Comparison of ENCODE assay signal across 8 cellular contexts in genomic region chr7:100493476-100494264, GRCh38. TPM values are rescaled to one million over a fixed set of nuclear protein-coding genes. Genes with fewer than 3 reads are reported as not detected.
DNase-seq lines count a peak whose midpoint lies in the region; ATAC-seq, FAIRE-seq and TF ChIP-seq lines count a peak whose summit lies in the region.

No MANE protein-coding gene starts in this region.

- no peak overlapping the region for H3K27ac ChIP-seq in 22Rv1
- no peak overlapping the region for H3K27ac ChIP-seq in Karpas-422 (ENCODE audit: low read length)
- peak overlapping the region in 1 of 2 donors; percentile 61 for H3K27ac ChIP-seq in ovary

- WGBS in ovary, 3 donors: 9 to 12% (median 11%) methylated on average over 29 to 56 of the region's 56 CpGs

- no peaks in the 10 kb centered on the region for H3K79me2 ChIP-seq in Karpas-422 (ENCODE audit: low read length)

- no peaks in the 10 kb centered on the region for H3K9me3 ChIP-seq in Karpas-422 (ENCODE audit: low read length)
- H3K9me3 ChIP-seq in ovary: no peaks in the 10 kb centered on the region

- H3K36me3 ChIP-seq in Karpas-422 (ENCODE audit: insufficient read depth, low read length) (no peaks in the 10 kb centered on the region), ovary (no peaks in the 10 kb centered on the region)

- H3K4me3 Mint-ChIP-seq in activated T-cell treated with anti-CD3 and anti-CD28 coated beads, Interleukin-2, amount 50 U/mL, for 4 hours: peak overlapping the region; percentile 65

- H3K27me3 Mint-ChIP-seq in activated T-cell treated with anti-CD3 and anti-CD28 coated beads, Interleukin-2, amount 50 U/mL, for 4 hours (ENCODE audit: low read depth): no peaks in the 10 kb centered on the region

- TF ChIP-seq POLR2A in ovary (IDR thresholded peaks at IDR 0.05): no peak
- no peak for TF ChIP-seq POLR2A in H54 (IDR thresholded peaks at IDR 0.05; ENCODE audit: low read depth, low read length)

- H3K4me1 Mint-ChIP-seq in activated T-cell treated with anti-CD3 and anti-CD28 coated beads, Interleukin-2, amount 50 U/mL, for 4 hours (ENCODE audit: low read depth): peaks cover 16% of the 10 kb centered on the region

- H4K20me1 ChIP-seq in Karpas-422 (ENCODE audit: insufficient read depth, low read depth, low read length): no peaks in the 10 kb centered on the region

- H3K9me3 Mint-ChIP-seq in activated T-cell treated with anti-CD3 and anti-CD28 coated beads, Interleukin-2, amount 50 U/mL, for 4 hours: no peaks in the 10 kb centered on the region

- H3K4me1 ChIP-seq in Karpas-422 (ENCODE audit: low read length) (peaks cover 18% of the 10 kb centered on the region), ovary (ENCODE audit: insufficient read depth) (peaks cover 3% of the 10 kb centered on the region)

- 0 out of 2 replicates have a peak overlapping the region, but pooled peaks have one; percentile 20 for H3K9ac ChIP-seq in Karpas-422 (ENCODE audit: low read length)

- H2AFZ ChIP-seq in Karpas-422 (ENCODE audit: low read length): peak overlapping the region; percentile 43; the same call in 1 of the 2 replicates

- H3K4me2 ChIP-seq in Karpas-422 (ENCODE audit: low read depth, low read length, poor library complexity, severe bottlenecking): peak overlapping the region; percentile 57

- H3K4me3 ChIP-seq in Karpas-422 (ENCODE audit: low read length) (peak overlapping the region; percentile 37; the same call in 1 of the 2 replicates), fibroblast of villous mesenchyme (ENCODE audit: low read depth, low read length) (peak overlapping the region; percentile 23), ovary (peak overlapping the region; percentile 32)

- DNase-seq in Karpas-422 (peak; percentile 58), fibroblast of villous mesenchyme (ENCODE audit: low read depth) (peak; percentile 30), ovary (peak in 4 of 5 donors; percentile 55 to 76 (median 68)), SIG-M5 treated with dmso at 0.1 percent for 504 hours (lab: John Stamatoyannopoulos, UW; ENCODE audit: unreplicated experiment) (no peak), H54 (ENCODE audit: insufficient read length, low spot score) (no peak), NCI-H2029 treated with DMSO at 0.1 percent for 48 hours (lab: John Stamatoyannopoulos, UW) (no peak)
- peak; percentile 52 for DNase-seq in activated T-cell treated with anti-CD3 and anti-CD28 coated beads, Interleukin-2, amount 50 U/mL, for 4 hours

- H3K27me3 ChIP-seq in Karpas-422 (ENCODE audit: low read length) (peaks cover 2% of the 10 kb centered on the region; the same call in 1 of the 2 replicates), ovary (no peaks in the 10 kb centered on the region)

- no peaks in the 10 kb centered on the region for H3K36me3 Mint-ChIP-seq in activated T-cell treated with anti-CD3 and anti-CD28 coated beads, Interleukin-2, amount 50 U/mL, for 4 hours (ENCODE audit: insufficient read depth)

- intact Hi-C loops in ovary (cut with DNase I): no loop called here

- TF ChIP-seq CTCF in 22Rv1 (IDR thresholded peaks at IDR 0.05) (0 out of 2 replicates have a peak, but pooled peaks have one; percentile 15), fibroblast of villous mesenchyme (IDR thresholded peaks at IDR 0.05; ENCODE audit: insufficient read depth, low read depth, low read length) (no peak), ovary (IDR thresholded peaks at IDR 0.05) (no peak)

- ATAC-seq in activated T-cell treated with anti-CD3 and anti-CD28 coated beads, Interleukin-2, amount 50 U/mL, for 4 hours: peak; percentile 91 to 94

- TF ChIP-seq EP300 in ovary (IDR thresholded peaks at IDR 0.05): no peak

- no peaks in the 10 kb centered on the region for H3K9me2 ChIP-seq in Karpas-422 (replicated peaks; ENCODE audit: insufficient read depth, low read length)

- FAIRE-seq in H54 (lab: Jason Lieb, UNC): no peak

RNA-seq across cellular contexts. Expression of gene NYAP1, which starts 9.9 kb away (rescaled TPM):
- total RNA-seq in Karpas-422 (2014; rRNA removed; shearing (Covaris generic); ENCODE audit: low replicate concordance): not detected in 2 replicates
- total RNA-seq in activated T-cell treated with anti-CD3 and anti-CD28 coated beads, Interleukin-2, amount 50 U/mL, for 4 hours: under 1 TPM; 0.11 to 0.33 (median 0.18) TPM
- total RNA-seq in fibroblast of villous mesenchyme (0.43 and 0.64 TPM in 2 replicates), ovary (10 to 100 TPM in 1 of 7 donors, 1 to 10 TPM in 6; 3.8 to 10.1 (median 8.5) TPM)
- polyA plus RNA-seq in ovary: 1 to 10 TPM in 1 of 2 donors, under 1 TPM in 1; 0.28 to 4.8 TPM

RNA-seq across cellular contexts. Expression of gene TSC22D4, which starts 14.7 kb away (rescaled TPM):
- 40.4 and 97.3 TPM in 2 replicates for total RNA-seq in Karpas-422 (2014; rRNA removed; shearing (Covaris generic); ENCODE audit: low replicate concordance)
- total RNA-seq in activated T-cell treated with anti-CD3 and anti-CD28 coated beads, Interleukin-2, amount 50 U/mL, for 4 hours: 10 to 100 TPM; 65.4 to 81.9 (median 81.5) TPM
- total RNA-seq in fibroblast of villous mesenchyme (26.4 and 30.2 TPM in 2 replicates), ovary (10 to 100 TPM; 19.8 to 57.3 (median 47.5) TPM)
- polyA plus RNA-seq in ovary: 10 to 100 TPM in 1 of 2 donors, 1 to 10 TPM in 1; 6.5 to 40.4 TPM

RNA-seq across cellular contexts. Expression of gene SPACDR, which starts 29.6 kb away (rescaled TPM):
- 1.5 and 2.8 TPM in 2 replicates for total RNA-seq in Karpas-422 (2014; rRNA removed; shearing (Covaris generic); ENCODE audit: low replicate concordance)
- total RNA-seq in activated T-cell treated with anti-CD3 and anti-CD28 coated beads, Interleukin-2, amount 50 U/mL, for 4 hours: under 1 TPM; 0.26 to 0.46 (median 0.41) TPM
- total RNA-seq in fibroblast of villous mesenchyme (not detected in 2 replicates), ovary (1 to 10 TPM in 2 of 7 donors, under 1 TPM in 4, not detected in 1; 0.45 to 3.0 (median 0.87) TPM)
- polyA plus RNA-seq in ovary: under 1 TPM; 0.25 to 0.71 TPM

RNA-seq across cellular contexts. Expression of gene AGFG2, which starts 45.3 kb away (rescaled TPM):
- total RNA-seq in Karpas-422 (2014; rRNA removed; shearing (Covaris generic); ENCODE audit: low replicate concordance): 5.7 and 6.7 TPM in 2 replicates
- total RNA-seq in activated T-cell treated with anti-CD3 and anti-CD28 coated beads, Interleukin-2, amount 50 U/mL, for 4 hours: 10 to 100 TPM; 58.6 to 72.0 (median 65.9) TPM
- total RNA-seq in fibroblast of villous mesenchyme (7.7 and 19.0 TPM in 2 replicates), ovary (100 to 1,000 TPM in 1 of 7 donors, 10 to 100 TPM in 6; 44.7 to 115 (median 61.5) TPM)
- polyA plus RNA-seq in ovary: 10 to 100 TPM; 10.0 to 55.9 TPM

RNA-seq across cellular contexts. Expression of gene PPP1R35, which starts 57.4 kb away (rescaled TPM):
- 25.9 and 106 TPM in 2 replicates for total RNA-seq in Karpas-422 (2014; rRNA removed; shearing (Covaris generic); ENCODE audit: low replicate concordance)
- total RNA-seq in activated T-cell treated with anti-CD3 and anti-CD28 coated beads, Interleukin-2, amount 50 U/mL, for 4 hours: 10 to 100 TPM; 36.3 to 42.6 (median 37.4) TPM
- total RNA-seq in fibroblast of villous mesenchyme (14.8 and 15.1 TPM in 2 replicates), ovary (10 to 100 TPM; 31.8 to 48.5 (median 39.1) TPM)
- polyA plus RNA-seq in ovary: 10 to 100 TPM in 1 of 2 donors, 1 to 10 TPM in 1; 2.7 to 39.8 TPM

Comparison
In these comparisons a context has a peak if more than half of its experiments do, and no peak if none do; other contexts are left out.
1. DNase-seq: peak in Karpas-422 (single experiment), activated T-cell treated with anti-CD3 and anti-CD28 coated beads, Interleukin-2, amount 50 U/mL, for 4 hours (single experiment), fibroblast of villous mesenchyme (single experiment) and ovary (4 of 5); none in SIG-M5 treated with dmso at 0.1 percent for 504 hours (single experiment), H54 (single experiment) and NCI-H2029 treated with DMSO at 0.1 percent for 48 hours (single experiment).
2. Peak in every context shown above with its lines, with median percentiles within 50 percentile points of each other: H3K4me3 ChIP-seq.